ENCODE assay signal across 21 cellular contexts in genomic region chr7:23622469-23622868, GRCh38. TPM values are rescaled to one million over a fixed set of nuclear protein-coding genes. Genes with fewer than 3 reads are reported as not detected.
DNase-seq lines count a peak whose midpoint lies in the region; ATAC-seq, FAIRE-seq and TF ChIP-seq lines count a peak whose summit lies in the region.
"Had no signal": no experiment of that assay in that cellular context is flagged by ENCODE, and none has a peak within 500 bp of the region (broad histone marks: within the 10 kb centered on the region; RNA-seq: fewer than 3 reads in every experiment).

No MANE protein-coding gene starts in this region.

- no peak for TF ChIP-seq POLR2A in GM12891 (IDR thresholded peaks at IDR 0.05; ENCODE audit: low read depth, low read length)

- no peak for TF ChIP-seq CTCF in fibroblast of mammary gland (conservative IDR thresholded peaks at IDR 0.05; ENCODE audit: control insufficient read depth, insufficient read depth, low read depth, low read length)
- TF ChIP-seq CTCF in omental fat pad (IDR thresholded peaks at IDR 0.05), result no peak

- H3K4me3 ChIP-seq in fibroblast of mammary gland (ENCODE audit: control insufficient read depth, low read depth, low read length), result no peak overlapping the region
- H3K4me3 ChIP-seq: SJCRH30, transverse colon had no signal

- FAIRE-seq in GM12891 (lab: Jason Lieb, UNC), result no peak

- DNase-seq in Daoy (ENCODE audit: low read depth), result peak; percentile 29
- peak; percentile 22 for DNase-seq in RPMI7951 (ENCODE audit: low read depth)
- DNase-seq in fibroblast of mammary gland (ENCODE audit: low read depth), result peak; percentile 50
- no peak for DNase-seq in omental fat pad (ENCODE audit: low spot score)
- DNase-seq in activated CD4-positive, alpha-beta T cell treated with anti-CD3 and anti-CD28 coated beads for 48 hours, result no peak
- DNase-seq in GM12891 (ENCODE audit: insufficient read length, low spot score), result no peak
- no peak for DNase-seq in KG1 (lab: John Stamatoyannopoulos, UW)
- DNase-seq: activated CD4-positive, CD25-positive, alpha-beta regulatory T cell; activated CD8-positive, alpha-beta T cell treated with anti-CD3 and anti-CD28 coated beads, Interleukin-2, amount 10 ng/mL, durations not matched to agents 7 days and 5 days; CD4-positive, CD25-positive, alpha-beta regulatory T cell; central memory CD4-positive, alpha-beta T cell; DMS53; hypothalamus; NCI-H1048; NCI-H2107; NCI-H526; SJCRH30; stimulated activated naive CD8-positive, alpha-beta T cell treated with anti-CD3 and anti-CD28 coated beads, Interleukin-15, Interleukin-2, amounts not matched to agents 100 U/mL and 50 U/mL, for 24 hours; T-helper 2 cell; transverse colon had no signal

- ATAC-seq in omental fat pad (ENCODE audit: low FRiP score), result peak; percentile 84
- no peak for ATAC-seq in GM21447 (IDR thresholded peaks at IDR 0.05; ENCODE audit: unreplicated experiment)
- ATAC-seq: activated CD8-positive, alpha-beta T cell treated with anti-CD3 and anti-CD28 coated beads, Interleukin-2, amount 10 ng/mL, durations not matched to agents 7 days and 5 days; stimulated activated naive CD8-positive, alpha-beta T cell treated with anti-CD3 and anti-CD28 coated beads, Interleukin-15, Interleukin-2, amounts not matched to agents 100 U/mL and 50 U/mL, for 24 hours had no signal

TF ChIP-seq in GM12891, 5 proteins besides CTCF, POLR2A, EP300 and RAD21:
- no peak for TF ChIP-seq POLR2AphosphoS5 (IDR thresholded peaks at IDR 0.05; ENCODE audit: low read depth, low read length)
- no peak for TF ChIP-seq SPI1 (IDR thresholded peaks at IDR 0.05; ENCODE audit: low read depth, low read length)
- no peak for TF ChIP-seq TAF1 (IDR thresholded peaks at IDR 0.05; ENCODE audit: low read depth, low read length)
- TF ChIP-seq POU2F2 (IDR thresholded peaks at IDR 0.05; ENCODE audit: low read depth, low read length), result no peak
- TF ChIP-seq PAX5 (IDR thresholded peaks at IDR 0.05; ENCODE audit: insufficient read depth, low read length, severe bottlenecking), result no peak
TF ChIP-seq in GM12891: peak in this region for 0.

RNA-seq across cellular contexts. Expression of gene CCDC126, which starts 25.3 kb away (rescaled TPM):
- total RNA-seq in Daoy (2014; rRNA removed; shearing (Covaris generic)), result 29.3 and 31.5 TPM in 2 replicates
- 14.4 and 27.6 TPM in 2 replicates for total RNA-seq in RPMI7951 (2014; rRNA removed; shearing (Covaris generic))
- total RNA-seq in omental fat pad, result 10 to 100 TPM; 11.0 to 23.6 (median 14.2) TPM
- 7.9 TPM for polyA plus RNA-seq in GM12891 (2012; ENCODE audit: low read depth, missing spikeins)

RNA-seq across cellular contexts. Expression of gene FAM221A, which starts 57.5 kb away (rescaled TPM):
- total RNA-seq in Daoy (2014; rRNA removed; shearing (Covaris generic)), result 6.5 and 6.9 TPM in 2 replicates
- 0.72 and 1.7 TPM in 2 replicates for total RNA-seq in RPMI7951 (2014; rRNA removed; shearing (Covaris generic))
- 10 to 100 TPM in 3 of 4 donors, 1 to 10 TPM in 1; 8.5 to 18.3 (median 13.8) TPM for total RNA-seq in omental fat pad
- polyA plus RNA-seq in GM12891 (2012; ENCODE audit: low read depth, missing spikeins), result 4.0 TPM

Comparison
In these comparisons a context has a peak if more than half of its experiments do, and no peak if none do; other contexts are left out.
1. DNase-seq: peak in Daoy (single experiment), RPMI7951 (single experiment) and fibroblast of mammary gland (single experiment); none in omental fat pad (single experiment), activated CD4-positive, alpha-beta T cell treated with anti-CD3 and anti-CD28 coated beads for 48 hours (single experiment), GM12891 (single experiment) and KG1 (single experiment).